8 cellular contexts compared by ENCODE assay signal in the genomic region with DNA sequence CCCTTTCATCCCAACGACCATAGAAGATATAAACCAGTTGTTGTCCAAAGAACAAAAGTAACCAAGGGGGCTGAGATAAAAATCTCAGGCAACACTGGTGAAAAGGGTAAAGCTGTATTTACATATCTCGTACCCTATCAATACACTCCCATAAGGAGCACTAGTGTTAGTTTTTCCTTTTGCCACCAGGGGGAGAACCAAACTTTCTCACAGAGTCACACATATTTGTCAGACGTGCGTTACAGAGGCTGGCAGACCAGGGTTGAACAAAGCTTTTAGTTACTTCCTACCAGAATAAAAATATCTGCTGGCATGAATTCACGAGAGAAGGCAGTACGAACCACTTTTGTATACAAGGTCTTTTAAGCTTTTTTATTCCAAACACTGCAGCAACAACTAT.
A peak's percentile ranks its signal among the peaks of the same experiment; 100 is the strongest.
DNase-seq lines count a peak whose midpoint lies in the region; ATAC-seq, FAIRE-seq and TF ChIP-seq lines count a peak whose summit lies in the region.

No MANE protein-coding gene starts in this region.

- H3K36me3 ChIP-seq in body of pancreas (replicated peaks in 1 of 2; ENCODE audit: insufficient read depth in 1 of 2, low read depth in 2 of 2) (no peaks in the 10 kb centered on the region), keratinocyte (ENCODE audit: control insufficient read depth in 2 of 2, extremely low read depth in 1 of 2, insufficient read depth in 2 of 2, low read length in 2 of 2) (no peaks in the 10 kb centered on the region), thyroid gland (no peaks in the 10 kb centered on the region)

- H3K27ac ChIP-seq in body of pancreas (no peak overlapping the region), keratinocyte (ENCODE audit: control insufficient read depth, insufficient read depth, low read length) (no peak overlapping the region), thyroid gland (peak overlapping the region; percentile 74 to 95 (median 88))

- H3K4me3 ChIP-seq in body of pancreas (no peak overlapping the region), keratinocyte (ENCODE audit: control insufficient read depth in 2 of 3, extremely low read depth in 1 of 3, insufficient read depth in 2 of 3, low read depth in 1 of 3, low read length in 3 of 3) (no peak overlapping the region), thyroid gland (replicated peaks in 1 of 3) (no peak overlapping the region)

- H3K4me1 ChIP-seq in body of pancreas = no peaks in the 10 kb centered on the region
- H3K4me1 ChIP-seq in keratinocyte (ENCODE audit: control insufficient read depth, extremely low read depth, insufficient read depth, low read length) = peaks cover 8% of the 10 kb centered on the region
- H3K4me1 ChIP-seq in thyroid gland = peaks cover 39 to 58% of the 10 kb centered on the region in 2 donors

- H3K4me2 ChIP-seq in keratinocyte (ENCODE audit: control insufficient read depth, extremely low read depth, insufficient read depth, low read depth, low read length) = no peak overlapping the region

- ATAC-seq in HG02642 (IDR thresholded peaks at IDR 0.05; ENCODE audit: poor library complexity, unreplicated experiment) = peak; percentile 78
- peak; percentile 62 for ATAC-seq in body of pancreas

- dilution Hi-C loops in keratinocyte (cut with MboI; ENCODE audit: extremely low pct_ligation_motif_present, low sequenced_read_pairs) = no loop called here

- no peaks in the 10 kb centered on the region for H3K79me2 ChIP-seq in keratinocyte (ENCODE audit: control insufficient read depth, insufficient read depth, low read length)

- TF ChIP-seq CTCF in body of pancreas (IDR thresholded peaks at IDR 0.05) (peak in 6 of 7 experiments; percentile 13 to 58 (median 43)), keratinocyte (optimal IDR thresholded peaks at IDR 0.05 in 1 of 3, IDR thresholded peaks at IDR 0.05 in 1 of 3, conservative IDR thresholded peaks at IDR 0.05 in 1 of 3; ENCODE audit: extremely low read depth in 1 of 3, insufficient read depth in 2 of 3, low read length in 3 of 3) (peak; percentile 47 to 56 (median 49)), thyroid gland (IDR thresholded peaks at IDR 0.05) (peak; percentile 25 to 73 (median 60))

- TF ChIP-seq POLR2A in GM12892 (IDR thresholded peaks at IDR 0.05; ENCODE audit: low read depth, low read length) (no peak), body of pancreas (IDR thresholded peaks at IDR 0.05) (no peak), thyroid gland (IDR thresholded peaks at IDR 0.05) (peak in 1 of 2 donors; percentile 29)

- H3K9me3 ChIP-seq in body of pancreas = no peaks in the 10 kb centered on the region
- peaks cover 2% of the 10 kb centered on the region for H3K9me3 ChIP-seq in keratinocyte (ENCODE audit: control insufficient read depth, low read depth, low read length)
- no peaks in the 10 kb centered on the region for H3K9me3 ChIP-seq in thyroid gland

- no peaks in the 10 kb centered on the region for H4K20me1 ChIP-seq in keratinocyte (ENCODE audit: control insufficient read depth, extremely low read depth, insufficient read depth, low read length)

- H3K9me1 ChIP-seq in keratinocyte (ENCODE audit: control insufficient read depth, extremely low read depth, insufficient read depth, low read length) = no peaks in the 10 kb centered on the region

- WGBS in body of pancreas, 2 donors = 0 to 2% methylated on average over 6 of the region's 6 CpGs
- 2 to 4% methylated on average over 6 of the region's 6 CpGs for WGBS in thyroid gland, 2 donors

- intact Hi-C loops in body of pancreas (cut with DNase I) = no loop called here
- intact Hi-C loops in thyroid gland (cut with DNase I) = no loop called here

- H3K27me3 ChIP-seq in body of pancreas (no peaks in the 10 kb centered on the region), keratinocyte (ENCODE audit: control insufficient read depth, extremely low read depth, insufficient read depth, low read length) (no peaks in the 10 kb centered on the region), thyroid gland (no peaks in the 10 kb centered on the region)

- FAIRE-seq in GM12892 (lab: Jason Lieb, UNC) (peak; percentile 93), keratinocyte (lab: Jason Lieb, UNC) (peak; percentile 61)

- H2AFZ ChIP-seq in keratinocyte (ENCODE audit: control insufficient read depth, low read length) = no peak overlapping the region

- H3K9ac ChIP-seq in keratinocyte (ENCODE audit: control insufficient read depth, extremely low read depth, insufficient read depth, low read length) = no peak overlapping the region

- DNase-seq in AG20443 (ENCODE audit: low spot score) (peak; percentile 14), GM12892 (ENCODE audit: insufficient read length) (no peak), NCI-H1694 treated with DMSO at 0.1 percent for 48 hours (lab: John Stamatoyannopoulos, UW) (peak; percentile 18), body of pancreas (peak; percentile 14 to 46 (median 40)), keratinocyte (ENCODE audit: low read depth, low spot score) (no peak), thyroid gland (peak; percentile 52 to 56), NCI-H2196 treated with DMSO at 0.1 percent for 48 hours (lab: John Stamatoyannopoulos, UW; ENCODE audit: unreplicated experiment) (no peak)

Comparison
In these comparisons a context has a peak if more than half of its experiments do, and no peak if none do; other contexts are left out.
1. DNase-seq: peak in AG20443 (single experiment), NCI-H1694 treated with DMSO at 0.1 percent for 48 hours (single experiment), body of pancreas (4 of 4) and thyroid gland (2 of 2); none in GM12892 (single experiment), keratinocyte (single experiment) and NCI-H2196 treated with DMSO at 0.1 percent for 48 hours (single experiment).
2. H3K27ac ChIP-seq: peak in thyroid gland (3 of 3); none in body of pancreas (0 of 4) and keratinocyte (single experiment).
3. Peak in every context shown above with its lines, with median percentiles within 50 percentile points of each other: CTCF ChIP-seq.